In the genomic region with DNA sequence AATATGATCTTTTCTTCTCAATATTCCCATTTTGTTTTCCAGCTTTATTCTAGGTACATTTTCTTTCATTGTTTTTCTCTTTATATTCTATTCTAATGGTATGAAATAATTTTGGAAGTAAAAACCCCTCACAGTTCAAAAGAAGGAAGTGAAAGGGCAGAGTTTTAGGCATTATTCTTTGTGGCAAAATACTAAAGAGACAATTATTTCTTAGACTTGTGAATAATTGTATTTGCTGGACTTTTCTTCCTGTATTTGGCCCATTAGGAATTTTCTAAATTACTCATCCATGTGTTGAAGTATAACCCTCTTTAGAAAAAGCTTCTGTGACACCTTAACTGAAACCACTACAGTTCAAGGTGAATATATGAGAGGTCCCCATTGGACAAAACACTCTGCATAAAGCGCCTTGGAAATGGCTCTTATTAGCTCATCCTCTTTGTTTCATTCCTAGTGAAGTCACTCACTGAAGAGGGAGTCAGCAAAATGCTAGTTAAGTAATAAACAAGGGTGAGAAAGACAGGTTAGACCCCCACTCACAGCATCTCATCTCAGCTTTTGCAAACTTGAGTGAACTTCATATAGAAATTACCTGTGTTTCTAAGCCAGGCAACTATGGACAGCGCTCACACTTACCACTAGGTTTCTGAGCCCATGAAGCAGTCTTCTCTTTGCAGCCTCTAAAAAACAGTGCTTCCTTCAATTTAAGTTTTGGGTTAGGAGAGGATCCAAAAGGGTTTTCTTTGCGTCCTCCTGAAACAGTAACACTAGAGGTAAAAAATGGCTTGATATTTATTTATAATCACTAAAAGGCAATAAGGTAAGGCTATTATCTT, we compare ENCODE assay signal across 12 cellular contexts.
"Had no signal": no experiment of that assay in that cellular context is flagged by ENCODE, and none has a peak within 500 bp of the region (broad histone marks: within the 10 kb centered on the region; RNA-seq: fewer than 3 reads in every experiment).

No MANE protein-coding gene starts in this region.

- H3K9me3 Mint-ChIP-seq: activated CD4-positive, alpha-beta T cell treated with anti-CD3 and anti-CD28 coated beads, Interleukin-2, amount 10 ng/mL, durations not matched to agents 7 days and 5 days; activated T-cell treated with anti-CD3 and anti-CD28 coated beads, Interleukin-2, amount 50 U/mL, for 72 hours; mesothelial cell of epicardium; neural crest cell; stimulated activated naive CD8-positive, alpha-beta T cell treated with anti-CD3 and anti-CD28 coated beads, Interleukin-15, amount 100 ng/mL, for 72 hours had no signal

- H3K27ac Mint-ChIP-seq: activated CD4-positive, alpha-beta T cell treated with anti-CD3 and anti-CD28 coated beads, Interleukin-2, amount 10 ng/mL, durations not matched to agents 7 days and 5 days; activated naive CD8-positive, alpha-beta T cell; activated T-cell treated with anti-CD3 and anti-CD28 coated beads, Interleukin-2, amount 50 U/mL, for 72 hours; mesothelial cell of epicardium; stimulated activated naive CD8-positive, alpha-beta T cell treated with anti-CD3 and anti-CD28 coated beads, Interleukin-15, amount 100 ng/mL, for 72 hours; T-helper 17 cell had no signal

- H3K4me1 Mint-ChIP-seq: neural crest cell; stimulated activated naive CD8-positive, alpha-beta T cell treated with anti-CD3 and anti-CD28 coated beads, Interleukin-15, amount 100 ng/mL, for 72 hours; T-helper 17 cell had no signal

- H3K4me3 ChIP-seq: lung, upper lobe of left lung had no signal

- H3K27me3 Mint-ChIP-seq: stimulated activated naive CD8-positive, alpha-beta T cell treated with anti-CD3 and anti-CD28 coated beads, Interleukin-15, amount 100 ng/mL, for 72 hours; T-helper 17 cell had no signal

- H3K36me3 Mint-ChIP-seq: activated naive CD8-positive, alpha-beta T cell; mesothelial cell of epicardium had no signal

- H3K27me3 ChIP-seq: upper lobe of left lung had no signal

- H3K9me3 ChIP-seq: upper lobe of left lung had no signal

- DNase-seq: activated CD4-positive, alpha-beta T cell treated with anti-CD3 and anti-CD28 coated beads, Interleukin-2, amount 10 ng/mL, durations not matched to agents 7 days and 5 days; activated CD8-positive, alpha-beta memory T cell treated with anti-CD3 and anti-CD28 coated beads, Interleukin-2, amount 50 U/mL, for 48 hours; activated gamma-delta T cell; activated T-cell treated with anti-CD3 and anti-CD28 coated beads, Interleukin-2, amount 50 U/mL, for 72 hours; islet precursor cell; stimulated activated naive CD8-positive, alpha-beta T cell treated with anti-CD3 and anti-CD28 coated beads, Interleukin-15, amount 100 ng/mL, for 72 hours; T-helper 17 cell; upper lobe of left lung had no signal

- ATAC-seq: activated T-cell treated with anti-CD3 and anti-CD28 coated beads, Interleukin-2, amount 50 U/mL, for 72 hours; stimulated activated naive CD8-positive, alpha-beta T cell treated with anti-CD3 and anti-CD28 coated beads, Interleukin-15, amount 100 ng/mL, for 72 hours; T-helper 17 cell had no signal

- H3K36me3 ChIP-seq: upper lobe of left lung had no signal

- H3K4me3 Mint-ChIP-seq: activated CD4-positive, alpha-beta T cell treated with anti-CD3 and anti-CD28 coated beads, Interleukin-2, amount 10 ng/mL, durations not matched to agents 7 days and 5 days; activated naive CD8-positive, alpha-beta T cell; activated T-cell treated with anti-CD3 and anti-CD28 coated beads, Interleukin-2, amount 50 U/mL, for 72 hours; mesothelial cell of epicardium; neural crest cell; stimulated activated naive CD8-positive, alpha-beta T cell treated with anti-CD3 and anti-CD28 coated beads, Interleukin-15, amount 100 ng/mL, for 72 hours; T-helper 17 cell had no signal

- H3K27ac ChIP-seq: upper lobe of left lung had no signal
